Comparison of ENCODE assay signal across 1 cellular context in the genomic region with DNA sequence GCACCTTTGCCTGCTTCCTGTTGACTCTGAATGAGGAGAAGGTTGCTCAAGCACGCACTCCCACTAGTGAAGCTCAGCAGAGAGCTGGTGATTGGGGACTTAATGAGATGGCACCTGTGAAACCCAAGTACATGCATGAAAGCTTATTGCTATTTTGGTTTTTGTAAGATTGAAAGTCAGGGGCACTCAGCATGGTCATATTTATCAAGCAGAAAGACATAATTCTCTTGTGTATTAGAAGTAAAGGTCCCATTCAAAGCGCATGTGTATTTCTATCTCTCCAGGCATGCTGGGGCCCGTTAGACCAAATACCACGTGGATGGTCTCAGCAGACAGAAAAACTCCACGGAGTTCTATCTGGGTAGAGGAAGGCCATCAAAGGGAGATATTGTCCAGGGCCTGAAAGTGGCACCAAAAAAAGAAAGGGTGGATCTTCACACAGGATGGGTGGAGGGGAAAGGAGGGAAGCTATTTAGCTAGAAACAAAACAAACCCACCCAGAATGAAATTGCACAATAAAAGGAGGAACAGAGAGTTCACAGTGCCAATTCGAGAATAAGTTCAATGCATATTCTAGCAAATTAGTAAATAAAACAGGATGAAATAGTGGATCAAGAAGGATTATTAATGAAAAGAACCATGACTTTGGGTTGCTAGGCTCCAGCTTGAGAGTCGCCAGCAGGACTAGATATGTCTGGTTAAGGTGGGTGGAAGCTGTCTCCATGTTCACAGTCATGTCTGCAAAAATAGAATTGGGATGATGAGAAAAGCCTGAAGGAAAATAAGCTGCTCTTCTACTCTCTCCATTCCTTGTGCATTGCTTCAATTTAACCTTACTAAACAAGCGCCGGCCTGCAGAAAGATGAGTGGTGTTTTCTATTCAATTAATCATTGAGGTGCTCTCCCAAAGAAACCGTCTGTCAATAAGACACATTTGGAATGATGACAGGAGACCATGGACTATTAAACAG.
TF ChIP-seq lines count a peak whose summit lies in the region.

No MANE protein-coding gene starts in this region.

TF ChIP-seq in GM12878, 131 proteins besides CTCF, POLR2A, EP300 and RAD21 (continues in another document):
- TF ChIP-seq, protein P1, sequence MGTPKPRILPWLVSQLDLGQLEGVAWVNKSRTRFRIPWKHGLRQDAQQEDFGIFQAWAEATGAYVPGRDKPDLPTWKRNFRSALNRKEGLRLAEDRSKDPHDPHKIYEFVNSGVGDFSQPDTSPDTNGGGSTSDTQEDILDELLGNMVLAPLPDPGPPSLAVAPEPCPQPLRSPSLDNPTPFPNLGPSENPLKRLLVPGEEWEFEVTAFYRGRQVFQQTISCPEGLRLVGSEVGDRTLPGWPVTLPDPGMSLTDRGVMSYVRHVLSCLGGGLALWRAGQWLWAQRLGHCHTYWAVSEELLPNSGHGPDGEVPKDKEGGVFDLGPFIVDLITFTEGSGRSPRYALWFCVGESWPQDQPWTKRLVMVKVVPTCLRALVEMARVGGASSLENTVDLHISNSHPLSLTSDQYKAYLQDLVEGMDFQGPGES (IDR thresholded peaks at IDR 0.05): no peak
- peak; percentile 65 for TF ChIP-seq MEF2B (IDR thresholded peaks at IDR 0.05; ENCODE audit: partially characterized antibody, poor library complexity, severe bottlenecking)
- no peak for TF ChIP-seq IRF5 (IDR thresholded peaks at IDR 0.05; ENCODE audit: borderline replicate concordance)
- TF ChIP-seq, protein P2, sequence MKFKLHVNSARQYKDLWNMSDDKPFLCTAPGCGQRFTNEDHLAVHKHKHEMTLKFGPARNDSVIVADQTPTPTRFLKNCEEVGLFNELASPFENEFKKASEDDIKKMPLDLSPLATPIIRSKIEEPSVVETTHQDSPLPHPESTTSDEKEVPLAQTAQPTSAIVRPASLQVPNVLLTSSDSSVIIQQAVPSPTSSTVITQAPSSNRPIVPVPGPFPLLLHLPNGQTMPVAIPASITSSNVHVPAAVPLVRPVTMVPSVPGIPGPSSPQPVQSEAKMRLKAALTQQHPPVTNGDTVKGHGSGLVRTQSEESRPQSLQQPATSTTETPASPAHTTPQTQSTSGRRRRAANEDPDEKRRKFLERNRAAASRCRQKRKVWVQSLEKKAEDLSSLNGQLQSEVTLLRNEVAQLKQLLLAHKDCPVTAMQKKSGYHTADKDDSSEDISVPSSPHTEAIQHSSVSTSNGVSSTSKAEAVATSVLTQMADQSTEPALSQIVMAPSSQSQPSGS (IDR thresholded peaks at IDR 0.05; ENCODE audit: low read length): no peak
- no peak for TF ChIP-seq NFYA (IDR thresholded peaks at IDR 0.05; ENCODE audit: borderline replicate concordance, low read depth, low read length)
- TF ChIP-seq, protein P3, sequence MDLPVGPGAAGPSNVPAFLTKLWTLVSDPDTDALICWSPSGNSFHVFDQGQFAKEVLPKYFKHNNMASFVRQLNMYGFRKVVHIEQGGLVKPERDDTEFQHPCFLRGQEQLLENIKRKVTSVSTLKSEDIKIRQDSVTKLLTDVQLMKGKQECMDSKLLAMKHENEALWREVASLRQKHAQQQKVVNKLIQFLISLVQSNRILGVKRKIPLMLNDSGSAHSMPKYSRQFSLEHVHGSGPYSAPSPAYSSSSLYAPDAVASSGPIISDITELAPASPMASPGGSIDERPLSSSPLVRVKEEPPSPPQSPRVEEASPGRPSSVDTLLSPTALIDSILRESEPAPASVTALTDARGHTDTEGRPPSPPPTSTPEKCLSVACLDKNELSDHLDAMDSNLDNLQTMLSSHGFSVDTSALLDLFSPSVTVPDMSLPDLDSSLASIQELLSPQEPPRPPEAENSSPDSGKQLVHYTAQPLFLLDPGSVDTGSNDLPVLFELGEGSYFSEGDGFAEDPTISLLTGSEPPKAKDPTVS (IDR thresholded peaks at IDR 0.05; ENCODE audit: low read depth, low read length): no peak
- no peak for TF ChIP-seq E2F4 (IDR thresholded peaks at IDR 0.05; ENCODE audit: low read depth, low read length)
- no peak for TF ChIP-seq JUND (IDR thresholded peaks at IDR 0.05; ENCODE audit: low read depth, low read length)
- no peak for TF ChIP-seq LARP7 (IDR thresholded peaks at IDR 0.05)
- TF ChIP-seq SREBF1 (IDR thresholded peaks at IDR 0.05; ENCODE audit: low read length): no peak
- no peak for TF ChIP-seq STAT3 (IDR thresholded peaks at IDR 0.05; ENCODE audit: low read depth, low read length)
- no peak for TF ChIP-seq SIX5 (IDR thresholded peaks at IDR 0.05; ENCODE audit: low read depth, low read length, severe bottlenecking)
- no peak for TF ChIP-seq FOXM1 (IDR thresholded peaks at IDR 0.05; ENCODE audit: low read depth, low read length)
- TF ChIP-seq YBX1 (IDR thresholded peaks at IDR 0.05): no peak
- 0 out of 2 replicates have a peak, but pooled peaks have one; percentile 17 for TF ChIP-seq ATF7 (IDR thresholded peaks at IDR 0.05; ENCODE audit: low read depth)
- peak; percentile 80; the same call in 1 of the 2 replicates for TF ChIP-seq MTA2 (IDR thresholded peaks at IDR 0.05; ENCODE audit: low read depth)
- no peak for TF ChIP-seq FOXK2 (IDR thresholded peaks at IDR 0.05)
- TF ChIP-seq, protein P4, sequence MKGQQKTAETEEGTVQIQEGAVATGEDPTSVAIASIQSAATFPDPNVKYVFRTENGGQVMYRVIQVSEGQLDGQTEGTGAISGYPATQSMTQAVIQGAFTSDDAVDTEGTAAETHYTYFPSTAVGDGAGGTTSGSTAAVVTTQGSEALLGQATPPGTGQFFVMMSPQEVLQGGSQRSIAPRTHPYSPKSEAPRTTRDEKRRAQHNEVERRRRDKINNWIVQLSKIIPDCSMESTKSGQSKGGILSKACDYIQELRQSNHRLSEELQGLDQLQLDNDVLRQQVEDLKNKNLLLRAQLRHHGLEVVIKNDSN (IDR thresholded peaks at IDR 0.05; ENCODE audit: borderline replicate concordance, extremely low read length, insufficient read depth, low read depth, low read length): no peak
- no peak for TF ChIP-seq MYC (IDR thresholded peaks at IDR 0.05; ENCODE audit: insufficient read depth, insufficient read length, insufficient replicate concordance, low read length, severe bottlenecking)
- peak; percentile 48; the same call in 1 of the 2 replicates for TF ChIP-seq RAD51 (IDR thresholded peaks at IDR 0.05)
- TF ChIP-seq, protein P5, sequence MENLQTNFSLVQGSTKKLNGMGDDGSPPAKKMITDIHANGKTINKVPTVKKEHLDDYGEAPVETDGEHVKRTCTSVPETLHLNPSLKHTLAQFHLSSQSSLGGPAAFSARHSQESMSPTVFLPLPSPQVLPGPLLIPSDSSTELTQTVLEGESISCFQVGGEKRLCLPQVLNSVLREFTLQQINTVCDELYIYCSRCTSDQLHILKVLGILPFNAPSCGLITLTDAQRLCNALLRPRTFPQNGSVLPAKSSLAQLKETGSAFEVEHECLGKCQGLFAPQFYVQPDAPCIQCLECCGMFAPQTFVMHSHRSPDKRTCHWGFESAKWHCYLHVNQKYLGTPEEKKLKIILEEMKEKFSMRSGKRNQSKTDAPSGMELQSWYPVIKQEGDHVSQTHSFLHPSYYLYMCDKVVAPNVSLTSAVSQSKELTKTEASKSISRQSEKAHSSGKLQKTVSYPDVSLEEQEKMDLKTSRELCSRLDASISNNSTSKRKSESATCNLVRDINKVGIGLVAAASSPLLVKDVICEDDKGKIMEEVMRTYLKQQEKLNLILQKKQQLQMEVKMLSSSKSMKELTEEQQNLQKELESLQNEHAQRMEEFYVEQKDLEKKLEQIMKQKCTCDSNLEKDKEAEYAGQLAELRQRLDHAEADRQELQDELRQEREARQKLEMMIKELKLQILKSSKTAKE (IDR thresholded peaks at IDR 0.05; ENCODE audit: low read depth, poor library complexity, severe bottlenecking): peak; percentile 24
- TF ChIP-seq MXI1 (IDR thresholded peaks at IDR 0.05; ENCODE audit: low read depth, low read length): no peak
- no peak for TF ChIP-seq JUNB (IDR thresholded peaks at IDR 0.05)
- no peak for TF ChIP-seq MTA3 (IDR thresholded peaks at IDR 0.05; ENCODE audit: borderline replicate concordance, low read length)
- no peak for TF ChIP-seq CEBPB (IDR thresholded peaks at IDR 0.05; ENCODE audit: borderline replicate concordance in 1 of 2, low read depth in 2 of 2, low read length in 2 of 2)
- no peak for TF ChIP-seq FOS (IDR thresholded peaks at IDR 0.05; ENCODE audit: borderline replicate concordance, extremely low read depth, insufficient read length)
- TF ChIP-seq ZBED1 (IDR thresholded peaks at IDR 0.05; ENCODE audit: borderline replicate concordance): no peak
- TF ChIP-seq TCF12 (IDR thresholded peaks at IDR 0.05; ENCODE audit: low read depth, low read length): no peak
- no peak for TF ChIP-seq CHD1 (IDR thresholded peaks at IDR 0.05; ENCODE audit: low read depth, low read length)
- TF ChIP-seq ZNF687 (IDR thresholded peaks at IDR 0.05): peak; percentile 87
- TF ChIP-seq, protein P6, sequence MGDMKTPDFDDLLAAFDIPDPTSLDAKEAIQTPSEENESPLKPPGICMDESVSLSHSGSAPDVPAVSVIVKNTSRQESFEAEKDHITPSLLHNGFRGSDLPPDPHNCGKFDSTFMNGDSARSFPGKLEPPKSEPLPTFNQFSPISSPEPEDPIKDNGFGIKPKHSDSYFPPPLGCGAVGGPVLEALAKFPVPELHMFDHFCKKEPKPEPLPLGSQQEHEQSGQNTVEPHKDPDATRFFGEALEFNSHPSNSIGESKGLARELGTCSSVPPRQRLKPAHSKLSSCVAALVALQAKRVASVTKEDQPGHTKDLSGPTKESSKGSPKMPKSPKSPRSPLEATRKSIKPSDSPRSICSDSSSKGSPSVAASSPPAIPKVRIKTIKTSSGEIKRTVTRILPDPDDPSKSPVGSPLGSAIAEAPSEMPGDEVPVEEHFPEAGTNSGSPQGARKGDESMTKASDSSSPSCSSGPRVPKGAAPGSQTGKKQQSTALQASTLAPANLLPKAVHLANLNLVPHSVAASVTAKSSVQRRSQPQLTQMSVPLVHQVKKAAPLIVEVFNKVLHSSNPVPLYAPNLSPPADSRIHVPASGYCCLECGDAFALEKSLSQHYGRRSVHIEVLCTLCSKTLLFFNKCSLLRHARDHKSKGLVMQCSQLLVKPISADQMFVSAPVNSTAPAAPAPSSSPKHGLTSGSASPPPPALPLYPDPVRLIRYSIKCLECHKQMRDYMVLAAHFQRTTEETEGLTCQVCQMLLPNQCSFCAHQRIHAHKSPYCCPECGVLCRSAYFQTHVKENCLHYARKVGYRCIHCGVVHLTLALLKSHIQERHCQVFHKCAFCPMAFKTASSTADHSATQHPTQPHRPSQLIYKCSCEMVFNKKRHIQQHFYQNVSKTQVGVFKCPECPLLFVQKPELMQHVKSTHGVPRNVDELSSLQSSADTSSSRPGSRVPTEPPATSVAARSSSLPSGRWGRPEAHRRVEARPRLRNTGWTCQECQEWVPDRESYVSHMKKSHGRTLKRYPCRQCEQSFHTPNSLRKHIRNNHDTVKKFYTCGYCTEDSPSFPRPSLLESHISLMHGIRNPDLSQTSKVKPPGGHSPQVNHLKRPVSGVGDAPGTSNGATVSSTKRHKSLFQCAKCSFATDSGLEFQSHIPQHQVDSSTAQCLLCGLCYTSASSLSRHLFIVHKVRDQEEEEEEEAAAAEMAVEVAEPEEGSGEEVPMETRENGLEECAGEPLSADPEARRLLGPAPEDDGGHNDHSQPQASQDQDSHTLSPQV (IDR thresholded peaks at IDR 0.05): no peak
- no peak for TF ChIP-seq HDAC2 (IDR thresholded peaks at IDR 0.05)
- TF ChIP-seq TBL1XR1 (IDR thresholded peaks at IDR 0.05; ENCODE audit: low read depth, low read length): no peak
- TF ChIP-seq DPF2 (IDR thresholded peaks at IDR 0.05): 0 out of 2 replicates have a peak, but pooled peaks have one; percentile 18
- TF ChIP-seq RUNX3 (IDR thresholded peaks at IDR 0.05; ENCODE audit: low read length): no peak
- no peak for TF ChIP-seq ZNF274 (IDR thresholded peaks at IDR 0.05; ENCODE audit: insufficient read depth, insufficient read length)
